Comparison of ENCODE assay signal across 1 cellular context in the genomic region with DNA sequence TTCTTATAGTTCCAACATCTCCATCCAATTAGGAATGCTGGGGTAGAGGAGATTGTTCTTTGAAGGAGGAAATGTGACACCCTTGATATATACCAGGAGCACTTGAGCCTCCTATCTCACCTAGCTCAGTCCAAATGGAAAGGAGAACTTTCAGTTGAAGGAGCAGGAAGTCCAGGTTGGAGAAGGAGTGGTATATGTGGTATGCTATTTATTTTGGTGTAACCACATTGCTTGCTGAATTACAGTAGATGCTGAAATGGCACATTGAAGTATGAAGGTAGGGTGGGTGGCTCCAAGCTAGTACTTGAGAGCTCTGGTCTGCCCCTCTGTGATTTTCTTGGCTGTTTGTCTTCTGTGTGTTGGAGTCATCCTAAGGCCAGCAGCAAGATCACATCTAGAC.
A peak's percentile ranks its signal among the peaks of the same experiment; 100 is the strongest.
TF ChIP-seq lines count a peak whose summit lies in the region.

No MANE protein-coding gene starts in this region.

TF ChIP-seq in HEK293, 187 proteins besides CTCF, POLR2A, EP300 and RAD21 (continued from another document):
- TF ChIP-seq PRDM10 (tag by site-specific recombination; IDR thresholded peaks at IDR 0.05) (peak; percentile 28; the same call in 1 of the 2 replicates), ZNF211 (tag by site-specific recombination; IDR thresholded peaks at IDR 0.05; ENCODE audit: low read depth) (peak; percentile 62; the same call in 1 of the 2 replicates), ZNF549 (tag by site-specific recombination; IDR thresholded peaks at IDR 0.05) (no peak)
